Comparison of ENCODE assay signal across 1 cellular context in the genomic region with DNA sequence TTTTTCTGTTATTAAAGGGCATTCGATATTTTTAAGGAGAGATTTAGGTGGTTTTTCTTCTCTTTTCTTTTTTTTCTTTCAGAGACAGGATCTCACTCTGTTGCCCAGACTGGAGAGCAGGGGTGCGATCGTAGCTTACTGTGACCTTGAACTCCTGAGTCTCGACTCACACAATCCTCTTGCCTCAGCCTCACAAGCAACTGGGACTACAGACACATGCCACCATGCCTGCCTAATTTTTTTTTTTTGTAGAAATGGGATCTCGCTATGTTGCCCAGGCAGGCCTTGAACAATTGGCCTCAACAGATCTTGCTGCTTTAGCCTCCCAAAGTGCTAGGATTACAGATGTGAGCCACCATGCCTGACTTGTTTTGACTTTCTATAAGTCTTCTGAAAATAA.
TF ChIP-seq lines count a peak whose summit lies in the region.

No MANE protein-coding gene starts in this region.

TF ChIP-seq in HEK293, 187 proteins besides CTCF, POLR2A, EP300 and RAD21:
- TF ChIP-seq ZNF121 (tag by site-specific recombination; IDR thresholded peaks at IDR 0.05) (peak; percentile 86), ZNF549 (tag by site-specific recombination; IDR thresholded peaks at IDR 0.05) (no peak)
